ENCODE assay signal across 9 cellular contexts in the genomic region with DNA sequence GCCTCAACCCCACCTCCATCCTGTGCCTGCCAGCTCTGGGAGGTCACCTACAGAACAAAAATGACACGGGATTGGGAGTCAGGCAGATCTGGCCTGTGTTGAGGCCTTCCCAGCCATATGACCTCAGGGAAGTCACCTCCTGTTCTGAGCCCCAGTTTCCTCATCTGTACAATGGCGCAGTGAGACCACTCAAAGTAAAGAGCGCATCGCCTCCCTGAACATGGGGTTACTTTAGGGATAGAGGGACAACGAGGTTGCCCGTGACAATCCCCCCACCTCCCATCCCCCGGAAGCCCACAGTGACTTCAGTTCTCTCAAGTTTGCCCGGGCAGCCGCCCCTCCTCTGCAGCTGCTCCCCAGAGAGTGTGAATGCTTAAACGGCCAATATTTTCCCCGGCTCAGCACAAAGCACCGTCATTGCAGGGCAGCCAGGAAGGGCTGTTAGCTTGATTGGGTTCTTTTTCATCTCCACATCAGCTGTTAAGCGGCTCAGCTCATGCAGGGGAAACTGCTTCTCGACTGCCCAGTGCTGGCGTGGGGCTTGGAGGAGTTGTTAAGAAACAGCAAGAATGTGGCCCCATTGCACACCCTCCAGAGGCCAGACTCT.
DNase-seq lines count a peak whose midpoint lies in the region; ATAC-seq and TF ChIP-seq lines count a peak whose summit lies in the region.
"Had no signal": no experiment of that assay in that cellular context is flagged by ENCODE, and none has a peak within 500 bp of the region (broad histone marks: within the 10 kb centered on the region; RNA-seq: fewer than 3 reads in every experiment).

No MANE protein-coding gene starts in this region.

- no peaks in the 10 kb centered on the region; the same call in 1 of the 2 replicates for H4K20me1 ChIP-seq in GM23338 (replicated peaks; ENCODE audit: insufficient read depth)

- H3K36me3 Mint-ChIP-seq in GM23338 (ENCODE audit: low read depth) = no peaks in the 10 kb centered on the region

- no peak overlapping the region for H3K4me2 ChIP-seq in GM23338

- peaks cover 37% of the 10 kb centered on the region for H3K4me1 Mint-ChIP-seq in GM23338

- H3K4me1 ChIP-seq in GM23338 (ENCODE audit: insufficient read depth) = peaks cover 5% of the 10 kb centered on the region; the same call in 1 of the 2 replicates

- no peak overlapping the region for H3K4me3 Mint-ChIP-seq in GM23338

- H3K9me3 Mint-ChIP-seq in GM23338 = peaks cover 10% of the 10 kb centered on the region; the same call in 1 of the 3 replicates

- DNase-seq in GM23338 (ENCODE audit: low spot score) = no peak
- DNase-seq in SHP77 (lab: John Stamatoyannopoulos, UW) = peak; percentile 29 to 48
- peak; percentile 41 for DNase-seq in fibroblast of villous mesenchyme (ENCODE audit: low read depth)
- peak; percentile 71 for DNase-seq in putamen (ENCODE audit: low spot score)

- H3K27me3 Mint-ChIP-seq in GM23338 (ENCODE audit: insufficient read depth, low read depth, poor library complexity) = peaks cover 2% of the 10 kb centered on the region

- no peak overlapping the region for H3K4me3 ChIP-seq in GM23338
- H3K4me3 ChIP-seq in fibroblast of villous mesenchyme (ENCODE audit: low read depth, low read length) = no peak overlapping the region

- H2AFZ ChIP-seq in GM23338 = peak overlapping the region; percentile 56; the same call in 1 of the 2 replicates

- H3K27ac ChIP-seq in GM23338 (ENCODE audit: low read depth) = no peak overlapping the region

- no peak overlapping the region for H3K27ac Mint-ChIP-seq in GM23338

- H3F3A ChIP-seq in GM23338 (replicated peaks; ENCODE audit: low read depth) = no peaks in the 10 kb centered on the region

- H3K36me3 ChIP-seq in GM23338 (ENCODE audit: insufficient read depth) = no peaks in the 10 kb centered on the region

- ATAC-seq in GM23338 = peak; percentile 21; the same call in 1 of the 3 replicates
- ATAC-seq in HG03565 (IDR thresholded peaks at IDR 0.05; ENCODE audit: unreplicated experiment) = no peak
- no peak for ATAC-seq in HG03159 (IDR thresholded peaks at IDR 0.05; ENCODE audit: unreplicated experiment)
- ATAC-seq in HG02840 (IDR thresholded peaks at IDR 0.05; ENCODE audit: low FRiP score, unreplicated experiment) = no peak
- ATAC-seq in HG03039 (IDR thresholded peaks at IDR 0.05; ENCODE audit: unreplicated experiment) = no peak
- ATAC-seq: HCT116 had no signal

- no peaks in the 10 kb centered on the region for H3K9me2 ChIP-seq in GM23338 (ENCODE audit: insufficient read depth)

- TF ChIP-seq CTCF in GM23338 (conservative IDR thresholded peaks at IDR 0.05; ENCODE audit: low read depth in 2 of 2) (no peak), fibroblast of villous mesenchyme (IDR thresholded peaks at IDR 0.05; ENCODE audit: insufficient read depth, low read depth, low read length) (no peak)

- no peaks in the 10 kb centered on the region for H3K27me3 ChIP-seq in GM23338 (ENCODE audit: insufficient read depth)

- H3K79me2 ChIP-seq in GM23338 (replicated peaks; ENCODE audit: insufficient read depth) = no peaks in the 10 kb centered on the region

TF ChIP-seq in GM23338, 12 proteins besides CTCF, POLR2A, EP300 and RAD21 (continues in another document):
- TF ChIP-seq POLR2AphosphoS5 (IDR thresholded peaks at IDR 0.05; ENCODE audit: low read depth) (no peak), ZNF114 (CRISPR knock-in tag; IDR thresholded peaks at IDR 0.05) (no peak), ZNF331 (CRISPR knock-in tag; IDR thresholded peaks at IDR 0.05; ENCODE audit: low read depth) (no peak), CREB1 (CRISPR knock-in tag; IDR thresholded peaks at IDR 0.05; ENCODE audit: low read depth) (no peak), EZH2 (IDR thresholded peaks at IDR 0.05; ENCODE audit: low read depth, unreplicated experiment) (no peak), JUNB (IDR thresholded peaks at IDR 0.05; ENCODE audit: unreplicated experiment) (no peak), STAT1 (IDR thresholded peaks at IDR 0.05; ENCODE audit: unreplicated experiment) (no peak), NANOG (IDR thresholded peaks at IDR 0.05; ENCODE audit: borderline replicate concordance) (no peak)
- TF ChIP-seq, protein P1, sequence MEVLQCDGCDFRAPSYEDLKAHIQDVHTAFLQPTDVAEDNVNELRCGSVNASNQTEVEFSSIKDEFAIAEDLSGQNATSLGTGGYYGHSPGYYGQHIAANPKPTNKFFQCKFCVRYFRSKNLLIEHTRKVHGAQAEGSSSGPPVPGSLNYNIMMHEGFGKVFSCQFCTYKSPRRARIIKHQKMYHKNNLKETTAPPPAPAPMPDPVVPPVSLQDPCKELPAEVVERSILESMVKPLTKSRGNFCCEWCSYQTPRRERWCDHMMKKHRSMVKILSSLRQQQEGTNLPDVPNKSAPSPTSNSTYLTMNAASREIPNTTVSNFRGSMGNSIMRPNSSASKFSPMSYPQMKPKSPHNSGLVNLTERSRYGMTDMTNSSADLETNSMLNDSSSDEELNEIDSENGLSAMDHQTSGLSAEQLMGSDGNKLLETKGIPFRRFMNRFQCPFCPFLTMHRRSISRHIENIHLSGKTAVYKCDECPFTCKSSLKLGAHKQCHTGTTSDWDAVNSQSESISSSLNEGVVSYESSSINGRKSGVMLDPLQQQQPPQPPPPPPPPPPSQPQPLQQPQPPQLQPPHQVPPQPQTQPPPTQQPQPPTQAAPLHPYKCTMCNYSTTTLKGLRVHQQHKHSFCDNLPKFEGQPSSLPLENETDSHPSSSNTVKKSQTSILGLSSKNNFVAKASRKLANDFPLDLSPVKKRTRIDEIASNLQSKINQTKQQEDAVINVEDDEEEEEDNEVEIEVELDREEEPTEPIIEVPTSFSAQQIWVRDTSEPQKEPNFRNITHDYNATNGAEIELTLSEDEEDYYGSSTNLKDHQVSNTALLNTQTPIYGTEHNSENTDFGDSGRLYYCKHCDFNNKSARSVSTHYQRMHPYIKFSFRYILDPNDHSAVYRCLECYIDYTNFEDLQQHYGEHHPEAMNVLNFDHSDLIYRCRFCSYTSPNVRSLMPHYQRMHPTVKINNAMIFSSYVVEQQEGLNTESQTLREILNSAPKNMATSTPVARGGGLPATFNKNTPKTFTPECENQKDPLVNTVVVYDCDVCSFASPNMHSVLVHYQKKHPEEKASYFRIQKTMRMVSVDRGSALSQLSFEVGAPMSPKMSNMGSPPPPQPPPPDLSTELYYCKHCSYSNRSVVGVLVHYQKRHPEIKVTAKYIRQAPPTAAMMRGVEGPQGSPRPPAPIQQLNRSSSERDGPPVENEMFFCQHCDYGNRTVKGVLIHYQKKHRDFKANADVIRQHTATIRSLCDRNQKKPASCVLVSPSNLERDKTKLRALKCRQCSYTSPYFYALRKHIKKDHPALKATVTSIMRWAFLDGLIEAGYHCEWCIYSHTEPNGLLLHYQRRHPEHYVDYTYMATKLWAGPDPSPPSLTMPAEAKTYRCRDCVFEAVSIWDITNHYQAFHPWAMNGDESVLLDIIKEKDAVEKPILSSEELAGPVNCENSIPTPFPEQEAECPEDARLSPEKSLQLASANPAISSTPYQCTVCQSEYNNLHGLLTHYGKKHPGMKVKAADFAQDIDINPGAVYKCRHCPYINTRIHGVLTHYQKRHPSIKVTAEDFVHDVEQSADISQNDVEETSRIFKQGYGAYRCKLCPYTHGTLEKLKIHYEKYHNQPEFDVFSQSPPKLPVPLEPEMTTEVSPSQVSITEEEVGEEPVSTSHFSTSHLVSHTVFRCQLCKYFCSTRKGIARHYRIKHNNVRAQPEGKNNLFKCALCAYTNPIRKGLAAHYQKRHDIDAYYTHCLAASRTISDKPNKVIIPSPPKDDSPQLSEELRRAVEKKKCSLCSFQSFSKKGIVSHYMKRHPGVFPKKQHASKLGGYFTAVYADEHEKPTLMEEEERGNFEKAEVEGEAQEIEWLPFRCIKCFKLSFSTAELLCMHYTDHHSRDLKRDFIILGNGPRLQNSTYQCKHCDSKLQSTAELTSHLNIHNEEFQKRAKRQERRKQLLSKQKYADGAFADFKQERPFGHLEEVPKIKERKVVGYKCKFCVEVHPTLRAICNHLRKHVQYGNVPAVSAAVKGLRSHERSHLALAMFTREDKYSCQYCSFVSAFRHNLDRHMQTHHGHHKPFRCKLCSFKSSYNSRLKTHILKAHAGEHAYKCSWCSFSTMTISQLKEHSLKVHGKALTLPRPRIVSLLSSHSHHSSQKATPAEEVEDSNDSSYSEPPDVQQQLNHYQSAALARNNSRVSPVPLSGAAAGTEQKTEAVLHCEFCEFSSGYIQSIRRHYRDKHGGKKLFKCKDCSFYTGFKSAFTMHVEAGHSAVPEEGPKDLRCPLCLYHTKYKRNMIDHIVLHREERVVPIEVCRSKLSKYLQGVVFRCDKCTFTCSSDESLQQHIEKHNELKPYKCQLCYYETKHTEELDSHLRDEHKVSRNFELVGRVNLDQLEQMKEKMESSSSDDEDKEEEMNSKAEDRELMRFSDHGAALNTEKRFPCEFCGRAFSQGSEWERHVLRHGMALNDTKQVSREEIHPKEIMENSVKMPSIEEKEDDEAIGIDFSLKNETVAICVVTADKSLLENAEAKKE (CRISPR knock-in tag; IDR thresholded peaks at IDR 0.05) = no peak
- TF ChIP-seq, protein P2, sequence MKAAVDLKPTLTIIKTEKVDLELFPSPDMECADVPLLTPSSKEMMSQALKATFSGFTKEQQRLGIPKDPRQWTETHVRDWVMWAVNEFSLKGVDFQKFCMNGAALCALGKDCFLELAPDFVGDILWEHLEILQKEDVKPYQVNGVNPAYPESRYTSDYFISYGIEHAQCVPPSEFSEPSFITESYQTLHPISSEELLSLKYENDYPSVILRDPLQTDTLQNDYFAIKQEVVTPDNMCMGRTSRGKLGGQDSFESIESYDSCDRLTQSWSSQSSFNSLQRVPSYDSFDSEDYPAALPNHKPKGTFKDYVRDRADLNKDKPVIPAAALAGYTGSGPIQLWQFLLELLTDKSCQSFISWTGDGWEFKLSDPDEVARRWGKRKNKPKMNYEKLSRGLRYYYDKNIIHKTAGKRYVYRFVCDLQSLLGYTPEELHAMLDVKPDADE (IDR thresholded peaks at IDR 0.05) = no peak
